10 cellular contexts compared by ENCODE assay signal in genomic region chr12:32897688-32898573, GRCh38. TPM values are rescaled to one million over a fixed set of nuclear protein-coding genes. Genes with fewer than 3 reads are reported as not detected.
DNase-seq lines count a peak whose midpoint lies in the region; ATAC-seq, FAIRE-seq and TF ChIP-seq lines count a peak whose summit lies in the region.
"Had no signal": no experiment of that assay in that cellular context is flagged by ENCODE, and none has a peak within 500 bp of the region (broad histone marks: within the 10 kb centered on the region; RNA-seq: fewer than 3 reads in every experiment).

No MANE protein-coding gene starts in this region.

- H3K9ac ChIP-seq in astrocyte (ENCODE audit: low read length) (no peak overlapping the region), mucosa of rectum (ENCODE audit: low read depth in 1 of 2, low read length in 2 of 2) (peak overlapping the region; percentile 18 to 48)

- H3K79me2 ChIP-seq in astrocyte (ENCODE audit: insufficient read depth, low read length), result no peaks in the 10 kb centered on the region

- no peak overlapping the region for H3K4me2 ChIP-seq in astrocyte (ENCODE audit: low read length)

- no peak overlapping the region for H3K27ac ChIP-seq in CD4-positive, alpha-beta T cell (ENCODE audit: low read depth, low read length)
- peak overlapping the region; percentile 58; the same call in 1 of the 2 replicates for H3K27ac ChIP-seq in HEK293 (ENCODE audit: extremely low read depth, low read depth, low read length)
- no peak overlapping the region for H3K27ac ChIP-seq in astrocyte (ENCODE audit: low read depth, low read length)
- H3K27ac ChIP-seq in mucosa of rectum (ENCODE audit: low read depth in 2 of 2, low read length in 2 of 2), result peak overlapping the region; percentile 96 to 97

- H3K36me3 Mint-ChIP-seq in CD4-positive, alpha-beta T cell (ENCODE audit: low read depth), result no peaks in the 10 kb centered on the region
- peaks cover 2% of the 10 kb centered on the region for H3K36me3 Mint-ChIP-seq in astrocyte (ENCODE audit: low read depth, unreplicated experiment)

- DNase-seq in CD4-positive, alpha-beta T cell, result no peak
- no peak for DNase-seq in astrocyte (ENCODE audit: low read depth)
- DNase-seq in GM13976 (ENCODE audit: low spot score), result no peak

- in situ Hi-C loops in GM13976 (cut with MboI; ENCODE audit: low sequenced_read_pairs, unreplicated experiment), result no loop called here

- H3K36me3 ChIP-seq in HEK293 (ENCODE audit: control insufficient read depth in 2 of 2, insufficient read depth in 1 of 2, low read length in 2 of 2) (no peaks in the 10 kb centered on the region), astrocyte (ENCODE audit: insufficient read depth, low read length) (no peaks in the 10 kb centered on the region), mucosa of rectum (ENCODE audit: control insufficient read depth in 2 of 2, insufficient read depth in 2 of 2, low read length in 2 of 2) (no peaks in the 10 kb centered on the region)
- H3K36me3 ChIP-seq: spleen had no signal

- no peaks in the 10 kb centered on the region for H3K9me3 Mint-ChIP-seq in CD4-positive, alpha-beta T cell
- H3K9me3 Mint-ChIP-seq in astrocyte (ENCODE audit: unreplicated experiment), result no peaks in the 10 kb centered on the region

- peaks cover 47% of the 10 kb centered on the region for H3K27me3 ChIP-seq in CD4-positive, alpha-beta T cell (ENCODE audit: control insufficient read depth, insufficient read depth, low read length)
- H3K27me3 ChIP-seq in astrocyte (ENCODE audit: insufficient read depth, low read length) (peaks cover 11% of the 10 kb centered on the region), mucosa of rectum (ENCODE audit: control insufficient read depth in 2 of 2, insufficient read depth in 2 of 2, low read length in 2 of 2) (peaks cover 0 to 2% of the 10 kb centered on the region in 2 donors)

- FAIRE-seq in astrocyte (lab: Jason Lieb, UNC), result no peak
- FAIRE-seq: G401.6 had no signal

- intact Hi-C loops in CD4-positive, alpha-beta T cell (cut with DNase I, micrococcal nuclease), result no loop called here

- CTCF ChIA-PET in CD4-positive, alpha-beta T cell (lab: Charles Lee), result no interaction called here
- CTCF ChIA-PET in HEK293 (lab: Yijun Ruan, JAX), result interaction anchor here (0.9 to 1.2 kb wide), 4 partner anchors 8 to 142 kb away, joined by 3 read pairs; partner anchors contain the start of gene YARS2

- peaks cover 61% of the 10 kb centered on the region for H3K27me3 Mint-ChIP-seq in CD4-positive, alpha-beta T cell
- H3K27me3 Mint-ChIP-seq in astrocyte (ENCODE audit: low read depth, unreplicated experiment), result no peaks in the 10 kb centered on the region

- H3K4me3 ChIP-seq in HEK293 (ENCODE audit: low read depth, low read length) (no peak overlapping the region), astrocyte (ENCODE audit: insufficient read depth, low read depth, low read length) (no peak overlapping the region), mucosa of rectum (ENCODE audit: low read length in 2 of 2) (peak overlapping the region; percentile 38 to 67)

- no peaks in the 10 kb centered on the region for H4K20me1 ChIP-seq in astrocyte (ENCODE audit: insufficient read depth, low read length)

- H3K4me3 Mint-ChIP-seq in CD4-positive, alpha-beta T cell, result peak overlapping the region; percentile 76
- H3K4me3 Mint-ChIP-seq in astrocyte (ENCODE audit: unreplicated experiment), result peak overlapping the region; percentile 86

- no peak for TF ChIP-seq CTCF in CD4-positive, alpha-beta T cell (IDR thresholded peaks at IDR 0.05)
- TF ChIP-seq CTCF in HEK293 (tag by site-specific recombination; IDR thresholded peaks at IDR 0.05) (no peak), astrocyte (IDR thresholded peaks at IDR 0.05; ENCODE audit: insufficient read depth, low read depth, low read length) (no peak), GM13976 (IDR thresholded peaks at IDR 0.05; ENCODE audit: borderline replicate concordance, control extremely low read depth, extremely low read depth, insufficient read depth, missing control alignments) (no peak)

- POLR2A ChIA-PET in CD4-positive, alpha-beta T cell (lab: Charles Lee), result no interaction called here
- POLR2A ChIA-PET in HEK293 (lab: Yijun Ruan, JAX), result interaction anchor here (1.3 to 2.2 kb wide), 3 partner anchors 12 to 143 kb away, joined by 4 to 11 read pairs (median 5); partner anchors contain the start of gene YARS2

- H2AFZ ChIP-seq in astrocyte (ENCODE audit: low read depth, low read length), result no peak overlapping the region

- peaks cover 35% of the 10 kb centered on the region for H3K4me1 Mint-ChIP-seq in CD4-positive, alpha-beta T cell (ENCODE audit: low read depth)
- H3K4me1 Mint-ChIP-seq in astrocyte (ENCODE audit: low read depth, unreplicated experiment), result peaks cover 33% of the 10 kb centered on the region

- ATAC-seq in CD4-positive, alpha-beta T cell (ENCODE audit: poor library complexity), result no peak
- ATAC-seq in HG02678 (IDR thresholded peaks at IDR 0.05; ENCODE audit: unreplicated experiment), result no peak
- no peak for ATAC-seq in HG02840 (IDR thresholded peaks at IDR 0.05; ENCODE audit: low FRiP score, unreplicated experiment)
- no peak for ATAC-seq in GM21390 (IDR thresholded peaks at IDR 0.05; ENCODE audit: unreplicated experiment)

- no peak overlapping the region for H3K27ac Mint-ChIP-seq in CD4-positive, alpha-beta T cell
- H3K27ac Mint-ChIP-seq in astrocyte (ENCODE audit: unreplicated experiment), result no peak overlapping the region

- H3K9me3 ChIP-seq in CD4-positive, alpha-beta T cell (ENCODE audit: control insufficient read depth, low read length), result no peaks in the 10 kb centered on the region
- no peaks in the 10 kb centered on the region for H3K9me3 ChIP-seq in HEK293 (ENCODE audit: control insufficient read depth, insufficient read depth, low read depth, low read length)
- H3K9me3 ChIP-seq in astrocyte (ENCODE audit: insufficient read depth, low read depth, low read length), result no peaks in the 10 kb centered on the region
- no peaks in the 10 kb centered on the region for H3K9me3 ChIP-seq in mucosa of rectum (ENCODE audit: control insufficient read depth in 2 of 2, low read length in 2 of 2)
- H3K9me3 ChIP-seq: spleen had no signal

- H3K4me1 ChIP-seq in HEK293 (ENCODE audit: control insufficient read depth, insufficient read depth, low read length) (peaks cover 29% of the 10 kb centered on the region), astrocyte (ENCODE audit: insufficient read depth, low read length) (peaks cover 4% of the 10 kb centered on the region), mucosa of rectum (ENCODE audit: control insufficient read depth in 2 of 2, insufficient read depth in 2 of 2, low read length in 2 of 2) (peaks cover 13 to 57% of the 10 kb centered on the region in 2 donors)

TF ChIP-seq in HEK293, 187 proteins besides CTCF, POLR2A, EP300 and RAD21 (continues in another document):
- no peak for TF ChIP-seq ZNF670 (tag by site-specific recombination; IDR thresholded peaks at IDR 0.05; ENCODE audit: low read depth)
- no peak for TF ChIP-seq GLI4 (tag by site-specific recombination; IDR thresholded peaks at IDR 0.05)
- TF ChIP-seq ZIC2 (tag by site-specific recombination; IDR thresholded peaks at IDR 0.05), result no peak
- TF ChIP-seq ZNF202 (tag by site-specific recombination; IDR thresholded peaks at IDR 0.05; ENCODE audit: borderline replicate concordance), result no peak
- TF ChIP-seq ZNF645 (tag by site-specific recombination; IDR thresholded peaks at IDR 0.05), result no peak
- no peak for TF ChIP-seq ZBTB17 (tag by site-specific recombination; IDR thresholded peaks at IDR 0.05)
- TF ChIP-seq, protein P1, sequence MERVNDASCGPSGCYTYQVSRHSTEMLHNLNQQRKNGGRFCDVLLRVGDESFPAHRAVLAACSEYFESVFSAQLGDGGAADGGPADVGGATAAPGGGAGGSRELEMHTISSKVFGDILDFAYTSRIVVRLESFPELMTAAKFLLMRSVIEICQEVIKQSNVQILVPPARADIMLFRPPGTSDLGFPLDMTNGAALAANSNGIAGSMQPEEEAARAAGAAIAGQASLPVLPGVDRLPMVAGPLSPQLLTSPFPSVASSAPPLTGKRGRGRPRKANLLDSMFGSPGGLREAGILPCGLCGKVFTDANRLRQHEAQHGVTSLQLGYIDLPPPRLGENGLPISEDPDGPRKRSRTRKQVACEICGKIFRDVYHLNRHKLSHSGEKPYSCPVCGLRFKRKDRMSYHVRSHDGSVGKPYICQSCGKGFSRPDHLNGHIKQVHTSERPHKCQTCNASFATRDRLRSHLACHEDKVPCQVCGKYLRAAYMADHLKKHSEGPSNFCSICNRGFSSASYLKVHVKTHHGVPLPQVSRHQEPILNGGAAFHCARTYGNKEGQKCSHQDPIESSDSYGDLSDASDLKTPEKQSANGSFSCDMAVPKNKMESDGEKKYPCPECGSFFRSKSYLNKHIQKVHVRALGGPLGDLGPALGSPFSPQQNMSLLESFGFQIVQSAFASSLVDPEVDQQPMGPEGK (tag by site-specific recombination; IDR thresholded peaks at IDR 0.05), result no peak
- TF ChIP-seq KLF10 (tag by site-specific recombination; IDR thresholded peaks at IDR 0.05), result no peak
- no peak for TF ChIP-seq ZSCAN30 (tag by site-specific recombination; IDR thresholded peaks at IDR 0.05)
- TF ChIP-seq ZBTB8A (tag by site-specific recombination; IDR thresholded peaks at IDR 0.05), result no peak
- TF ChIP-seq, protein P2, sequence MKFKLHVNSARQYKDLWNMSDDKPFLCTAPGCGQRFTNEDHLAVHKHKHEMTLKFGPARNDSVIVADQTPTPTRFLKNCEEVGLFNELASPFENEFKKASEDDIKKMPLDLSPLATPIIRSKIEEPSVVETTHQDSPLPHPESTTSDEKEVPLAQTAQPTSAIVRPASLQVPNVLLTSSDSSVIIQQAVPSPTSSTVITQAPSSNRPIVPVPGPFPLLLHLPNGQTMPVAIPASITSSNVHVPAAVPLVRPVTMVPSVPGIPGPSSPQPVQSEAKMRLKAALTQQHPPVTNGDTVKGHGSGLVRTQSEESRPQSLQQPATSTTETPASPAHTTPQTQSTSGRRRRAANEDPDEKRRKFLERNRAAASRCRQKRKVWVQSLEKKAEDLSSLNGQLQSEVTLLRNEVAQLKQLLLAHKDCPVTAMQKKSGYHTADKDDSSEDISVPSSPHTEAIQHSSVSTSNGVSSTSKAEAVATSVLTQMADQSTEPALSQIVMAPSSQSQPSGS (tag by site-specific recombination; IDR thresholded peaks at IDR 0.05; ENCODE audit: low read depth), result no peak
- peak; percentile 70 for TF ChIP-seq ZNF596 (tag by site-specific recombination; IDR thresholded peaks at IDR 0.05)

RNA-seq across cellular contexts. Expression of gene PKP2, which starts 1.4 kb away (rescaled TPM):
- total RNA-seq in CD4-positive, alpha-beta T cell, result under 1 TPM; 0.22 to 0.31 TPM
- total RNA-seq in astrocyte, result 18.7 and 35.4 TPM in 2 replicates

Comparison
In these comparisons a context has a peak if more than half of its experiments do, and no peak if none do; other contexts are left out.
1. H3K27ac ChIP-seq: peak in HEK293 (single experiment) and mucosa of rectum (2 of 2); none in CD4-positive, alpha-beta T cell (single experiment) and astrocyte (single experiment).
2. H3K4me3 ChIP-seq: peak in mucosa of rectum (2 of 2); none in HEK293 (single experiment) and astrocyte (single experiment).
3. RNA of gene PKP2, which starts 1.4 kb away (total RNA-seq): 18.7 to 35.4 TPM in astrocyte; 0.22 to 0.31 TPM in CD4-positive, alpha-beta T cell; every median in the first group is over 10 times any median in the second.